In the genomic region with DNA sequence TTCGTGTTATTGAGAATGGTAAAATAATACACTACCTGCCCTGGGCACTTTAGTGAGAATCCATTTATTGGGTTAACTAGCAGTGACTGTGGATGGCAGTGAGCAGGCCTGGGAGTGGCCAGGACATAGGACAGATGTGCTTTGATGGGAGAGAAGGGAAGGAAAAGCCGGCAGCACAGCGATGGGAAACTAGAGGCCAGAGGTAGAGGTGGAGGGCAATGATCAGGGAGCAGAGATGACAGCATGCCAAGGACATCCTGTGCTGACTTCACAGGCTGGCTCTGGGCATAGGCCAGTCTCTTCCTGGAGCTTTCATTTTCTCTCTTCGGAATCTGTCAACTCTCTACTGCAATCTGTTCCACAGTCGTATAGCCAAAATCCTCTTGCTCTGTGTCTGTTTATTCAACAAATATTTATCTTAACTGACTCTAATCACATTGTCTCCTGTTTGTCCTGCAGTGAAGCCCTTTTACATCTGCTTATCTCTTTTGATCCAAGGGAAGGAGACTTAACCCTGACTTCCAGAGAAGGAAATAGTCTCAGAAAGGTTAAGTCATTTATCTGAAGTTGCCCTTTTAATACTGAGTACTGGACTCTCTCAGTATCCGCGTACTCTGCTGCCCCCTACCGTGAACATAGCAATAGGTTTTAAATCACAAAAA, we compare ENCODE assay signal across 8 cellular contexts. TPM values are rescaled to one million over a fixed set of nuclear protein-coding genes. Genes with fewer than 3 reads are reported as not detected.
DNase-seq lines count a peak whose midpoint lies in the region; ATAC-seq and TF ChIP-seq lines count a peak whose summit lies in the region.

No MANE protein-coding gene starts in this region.

- peaks cover 0 to 5% of the 10 kb centered on the region in 2 donors for H3K4me1 ChIP-seq in duodenal mucosa (ENCODE audit: control insufficient read depth in 1 of 2, insufficient read depth in 2 of 2, low read length in 2 of 2)
- H3K4me1 ChIP-seq in lower lobe of right lung: peaks cover 10% of the 10 kb centered on the region

- H3K9ac ChIP-seq in duodenal mucosa (ENCODE audit: low read depth in 1 of 2, low read length in 2 of 2): peak overlapping the region; percentile 25 to 39

- H3K27ac ChIP-seq in duodenal mucosa (ENCODE audit: low read depth, low read length) (peak overlapping the region; percentile 46), lower lobe of right lung (peak overlapping the region; percentile 74)

- DNase-seq in AG08396 (ENCODE audit: low spot score) (peak; percentile 63), HCEC 1CT (peak; percentile 73), NCI-H69 (lab: John Stamatoyannopoulos, UW) (peak; percentile 85), lower lobe of right lung (peak; percentile 75)
- DNase-seq in activated CD4-positive, alpha-beta T cell treated with anti-CD3 and anti-CD28 coated beads, Interleukin-2, amount 50 U/mL, for 48 hours: peak; percentile 79 to 84
- DNase-seq in stimulated activated CD4-positive, alpha-beta T cell treated with anti-CD3 and anti-CD28 coated beads, Interleukin-4, amount 100 ng/mL, for 4 hours: peak; percentile 63 to 65

- peak; percentile 81 for TF ChIP-seq CTCF in lower lobe of right lung (IDR thresholded peaks at IDR 0.05)

- H3K9me3 ChIP-seq in duodenal mucosa (ENCODE audit: control insufficient read depth in 1 of 2, low read length in 2 of 2) (no peaks in the 10 kb centered on the region), lower lobe of right lung (no peaks in the 10 kb centered on the region)

- H3K36me3 ChIP-seq in duodenal mucosa (ENCODE audit: control insufficient read depth in 1 of 2, insufficient read depth in 2 of 2, low read length in 2 of 2) (no peaks in the 10 kb centered on the region), lower lobe of right lung (peaks cover 18% of the 10 kb centered on the region)

- intact Hi-C loops in lower lobe of right lung (cut with DNase I): loop anchor here (5.0 kb wide), 1 partner anchor 61 kb away; the partner anchor contains the start of gene EDEM2

- H3K27me3 ChIP-seq in duodenal mucosa (ENCODE audit: control insufficient read depth in 1 of 2, insufficient read depth in 2 of 2, low read length in 2 of 2) (no peaks in the 10 kb centered on the region), lower lobe of right lung (ENCODE audit: low read depth) (no peaks in the 10 kb centered on the region)

- H3K4me3 ChIP-seq in duodenal mucosa (ENCODE audit: low read depth in 1 of 2, low read length in 2 of 2) (peak overlapping the region; percentile 32 to 53), lower lobe of right lung (no peak overlapping the region)

- ATAC-seq in lower lobe of right lung: peak; percentile 96 to 97
- ATAC-seq in HG02623 (IDR thresholded peaks at IDR 0.05; ENCODE audit: unreplicated experiment): no peak

RNA-seq across cellular contexts. Expression of gene MMP24, which starts 18.4 kb away (rescaled TPM):
- total RNA-seq in lower lobe of right lung: 5.3 TPM

RNA-seq across cellular contexts. Expression of gene PROCR, which starts 36.2 kb away (rescaled TPM):
- 15.7 TPM for total RNA-seq in lower lobe of right lung
